In the genomic region with DNA sequence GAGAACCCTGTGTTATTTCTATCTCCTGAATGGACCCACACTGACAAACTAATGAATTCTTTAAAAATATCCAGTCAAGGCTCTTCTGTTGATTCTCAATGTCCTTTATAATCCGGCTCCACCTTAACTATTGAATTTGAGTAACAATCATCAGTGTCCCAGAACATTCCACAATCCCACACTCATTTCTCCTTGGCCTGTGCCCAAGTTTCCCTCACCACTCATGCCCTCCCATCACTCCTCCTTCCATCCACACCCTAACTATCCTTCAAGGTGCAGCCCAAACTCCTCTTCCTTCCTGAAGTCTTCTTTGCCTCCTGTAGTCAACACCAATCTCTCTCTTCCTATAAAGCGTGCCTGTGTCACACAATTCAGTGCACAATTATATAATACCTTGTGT, we compare ENCODE assay signal across 18 cellular contexts.
DNase-seq lines count a peak whose midpoint lies in the region; TF ChIP-seq lines count a peak whose summit lies in the region.
"Had no signal": no experiment of that assay in that cellular context is flagged by ENCODE, and none has a peak within 500 bp of the region (broad histone marks: within the 10 kb centered on the region; RNA-seq: fewer than 3 reads in every experiment).

No MANE protein-coding gene starts in this region.

- H2AFZ ChIP-seq in trophoblast cell (ENCODE audit: insufficient read depth, low read length, poor library complexity): no peak overlapping the region

- no peak for TF ChIP-seq POLR2A in breast epithelium (IDR thresholded peaks at IDR 0.05)

- intact Hi-C loops in MCF 10A (cut with micrococcal nuclease) (no loop called here), breast epithelium (cut with DNase I; ENCODE audit: low total_unique reads) (no loop called here), cardiac septum (cut with DNase I) (no loop called here)

- no peaks in the 10 kb centered on the region for H3K79me2 ChIP-seq in trophoblast cell (ENCODE audit: control insufficient read depth, insufficient read depth, low read length, poor library complexity)

- no peak overlapping the region for H3K18ac ChIP-seq in trophoblast cell (ENCODE audit: low read length)

- CTCF ChIA-PET in MCF 10A (lab: Yijun Ruan, JAX): no interaction called here

- no peak overlapping the region for H3K9ac ChIP-seq in trophoblast cell (ENCODE audit: low read length)

- no peak overlapping the region for H4K91ac ChIP-seq in trophoblast cell (ENCODE audit: low read depth, low read length)

- TF ChIP-seq CTCF in MCF 10A (IDR thresholded peaks at IDR 0.05; ENCODE audit: unreplicated experiment) (no peak), breast epithelium (IDR thresholded peaks at IDR 0.05) (no peak), epithelial cell of esophagus (IDR thresholded peaks at IDR 0.05; ENCODE audit: insufficient read depth, low read depth, low read length, missing control alignments) (no peak)

- H3K36me3 Mint-ChIP-seq in MCF 10A (ENCODE audit: insufficient read depth, unreplicated experiment): no peaks in the 10 kb centered on the region
- H3K36me3 Mint-ChIP-seq: CD14-positive monocyte; CD8-positive, alpha-beta T cell had no signal

- H3K27ac ChIP-seq in breast epithelium (no peak overlapping the region), trophoblast cell (ENCODE audit: low read depth, low read length) (no peak overlapping the region)
- H3K27ac ChIP-seq: 22Rv1, HL-60 had no signal

- peaks cover 14% of the 10 kb centered on the region for H3K79me1 ChIP-seq in trophoblast cell (ENCODE audit: low read length)

- DNase-seq in MCF 10A (ENCODE audit: unreplicated experiment) (peak; percentile 26), breast epithelium (ENCODE audit: low spot score in 2 of 2) (no peak), epithelial cell of esophagus (ENCODE audit: low read depth) (peak; percentile 37), trophoblast cell (no peak), Kasumi-1 (lab: John Stamatoyannopoulos, UW) (no peak), cardiac septum (ENCODE audit: low spot score) (no peak)
- no peak for DNase-seq in NK-92 treated with Interleukin-12 subunit alpha and Interleukin-12 subunit beta, amount 100 ng/mL, for 24 hours (lab: John Stamatoyannopoulos, UW)
- DNase-seq: CD8-positive, alpha-beta T cell; COR-L47; DMS153; DMS79 treated with DMSO at 0.1 percent for 48 hours; EL; GDM1; GOT3 had no signal

- H3K27me3 ChIP-seq in breast epithelium (no peaks in the 10 kb centered on the region), trophoblast cell (ENCODE audit: insufficient read depth, low read length) (no peaks in the 10 kb centered on the region)

- H3K4me1 Mint-ChIP-seq in MCF 10A (ENCODE audit: insufficient read depth, unreplicated experiment): peaks cover 9% of the 10 kb centered on the region

- no peaks in the 10 kb centered on the region for H3K4me1 ChIP-seq in breast epithelium
- peaks cover 3% of the 10 kb centered on the region in 2 experiments for H3K4me1 ChIP-seq in trophoblast cell (ENCODE audit: control insufficient read depth in 1 of 2, insufficient read depth in 2 of 2, low read length in 2 of 2)
- H3K4me1 ChIP-seq: HAP-1 had no signal

- H3K4ac ChIP-seq in trophoblast cell (ENCODE audit: low read depth, low read length): no peak overlapping the region

- no peak overlapping the region for H3K4me2 ChIP-seq in trophoblast cell (ENCODE audit: low read length)

- H3K27me3 Mint-ChIP-seq in MCF 10A (ENCODE audit: insufficient read depth, unreplicated experiment): no peaks in the 10 kb centered on the region

- H3K9me3 ChIP-seq in breast epithelium (no peaks in the 10 kb centered on the region), trophoblast cell (ENCODE audit: insufficient read depth, low read depth, low read length) (no peaks in the 10 kb centered on the region)
- H3K9me3 ChIP-seq: HAP-1 had no signal

- H4K8ac ChIP-seq in trophoblast cell (ENCODE audit: low read depth, low read length): no peak overlapping the region

- no peaks in the 10 kb centered on the region for H3K9me3 Mint-ChIP-seq in MCF 10A (ENCODE audit: unreplicated experiment)
- H3K9me3 Mint-ChIP-seq: CD8-positive, alpha-beta T cell had no signal

- POLR2A ChIA-PET in MCF 10A (lab: Yijun Ruan, JAX): no interaction called here

- no peak overlapping the region for H3K14ac ChIP-seq in trophoblast cell (ENCODE audit: low read length)

- H2AK5ac ChIP-seq in trophoblast cell (ENCODE audit: low read length): no peak overlapping the region

- no TSS peak for BruUV-seq in MCF 10A (replicated peaks; lab: Mats Ljungman, UMichigan)

- H3K27ac Mint-ChIP-seq in MCF 10A (ENCODE audit: low read depth, unreplicated experiment): no peak overlapping the region
- H3K27ac Mint-ChIP-seq: CD14-positive monocyte; CD8-positive, alpha-beta T cell had no signal

- no CpG with 5 or more reads among the region's 2 CpGs for WGBS in trophoblast cell (ENCODE audit: extremely low coverage, insufficient coverage, insufficient read length)

- no peak overlapping the region for H3K4me3 ChIP-seq in breast epithelium
- H3K4me3 ChIP-seq in epithelial cell of esophagus (ENCODE audit: low read length): no peak overlapping the region
- no peak overlapping the region for H3K4me3 ChIP-seq in trophoblast cell (ENCODE audit: low read depth, low read length)
- H3K4me3 ChIP-seq: HAP-1 had no signal

- H2BK120ac ChIP-seq in trophoblast cell (ENCODE audit: insufficient read depth, low read length, poor library complexity): peak overlapping the region; percentile 3

- no peak overlapping the region for H2BK5ac ChIP-seq in trophoblast cell (ENCODE audit: low read depth, low read length, poor library complexity)

- no peak overlapping the region for H3K23ac ChIP-seq in trophoblast cell (ENCODE audit: low read length)

- peak overlapping the region; percentile 69 for H2BK12ac ChIP-seq in trophoblast cell (ENCODE audit: low read length)

- H4K12ac ChIP-seq in trophoblast cell (ENCODE audit: low read depth, low read length): no peak overlapping the region

- no peak overlapping the region for H3K4me3 Mint-ChIP-seq in MCF 10A (ENCODE audit: unreplicated experiment)
- H3K4me3 Mint-ChIP-seq: CD14-positive monocyte; CD8-positive, alpha-beta T cell had no signal

- H3K36me3 ChIP-seq in breast epithelium (no peaks in the 10 kb centered on the region), trophoblast cell (ENCODE audit: control insufficient read depth in 1 of 2, insufficient read depth in 2 of 2, low read length in 2 of 2) (no peaks in the 10 kb centered on the region)
- H3K36me3 ChIP-seq: HAP-1 had no signal

Comparison
In these comparisons a context has a peak if more than half of its experiments do, and no peak if none do; other contexts are left out.
1. DNase-seq: peak in MCF 10A (single experiment) and epithelial cell of esophagus (single experiment); none in breast epithelium (0 of 2), trophoblast cell (0 of 2), Kasumi-1 (0 of 2), cardiac septum (single experiment) and NK-92 treated with Interleukin-12 subunit alpha and Interleukin-12 subunit beta, amount 100 ng/mL, for 24 hours (single experiment).